1 cellular context compared by ENCODE assay signal in genomic region chr16:56983211-56983751, GRCh38.
TF ChIP-seq lines count a peak whose summit lies in the region.

No MANE protein-coding gene starts in this region.

TF ChIP-seq in HepG2, 621 proteins besides CTCF, POLR2A, EP300 and RAD21 (continued from another document and continues in another):
- TF ChIP-seq CSRNP2 (CRISPR knock-in tag; conservative IDR thresholded peaks at IDR 0.05; ENCODE audit: low read depth) (no peak), ZNF530 (CRISPR knock-in tag; IDR thresholded peaks at IDR 0.05; ENCODE audit: low read depth) (no peak), ZNF557 (CRISPR knock-in tag; IDR thresholded peaks at IDR 0.05) (no peak), ZNF644 (CRISPR knock-in tag; IDR thresholded peaks at IDR 0.05; ENCODE audit: low read depth) (0 out of 2 replicates have a peak, but pooled peaks have one; percentile 20), MBD4 (IDR thresholded peaks at IDR 0.05; ENCODE audit: borderline replicate concordance, low read length) (no peak), PLSCR1 (CRISPR knock-in tag; IDR thresholded peaks at IDR 0.05; ENCODE audit: borderline replicate concordance) (no peak), ELF3 (CRISPR knock-in tag; IDR thresholded peaks at IDR 0.05) (peak; percentile 64), ZNF562 (CRISPR knock-in tag; IDR thresholded peaks at IDR 0.05; ENCODE audit: borderline replicate concordance) (no peak), ZNF841 (CRISPR knock-in tag; IDR thresholded peaks at IDR 0.05; ENCODE audit: borderline replicate concordance) (no peak), ZNF576 (CRISPR knock-in tag; IDR thresholded peaks at IDR 0.05) (no peak), HMGXB3 (CRISPR knock-in tag; IDR thresholded peaks at IDR 0.05; ENCODE audit: borderline replicate concordance) (no peak; the same call in 1 of the 2 replicates), MEIS1 (CRISPR knock-in tag; IDR thresholded peaks at IDR 0.05; ENCODE audit: borderline replicate concordance) (no peak), SP4 (CRISPR knock-in tag; IDR thresholded peaks at IDR 0.05) (no peak), NR2F6 (IDR thresholded peaks at IDR 0.05) (no peak), NR2F6 (CRISPR knock-in tag; IDR thresholded peaks at IDR 0.05) (no peak), ZKSCAN1 (IDR thresholded peaks at IDR 0.05; ENCODE audit: low read length) (no peak), ZNF652 (CRISPR knock-in tag; IDR thresholded peaks at IDR 0.05; ENCODE audit: borderline replicate concordance, low read depth) (no peak), RARA (CRISPR knock-in tag; IDR thresholded peaks at IDR 0.05) (no peak), ZNF766 (CRISPR knock-in tag; IDR thresholded peaks at IDR 0.05; ENCODE audit: borderline replicate concordance) (no peak), ATF7 (IDR thresholded peaks at IDR 0.05) (no peak), ATF7 (CRISPR knock-in tag; IDR thresholded peaks at IDR 0.05) (no peak), KDM5B (CRISPR knock-in tag; IDR thresholded peaks at IDR 0.05; ENCODE audit: borderline replicate concordance) (no peak), TFE3 (CRISPR knock-in tag; IDR thresholded peaks at IDR 0.05) (0 out of 2 replicates have a peak, but pooled peaks have one; percentile 21), ZBTB25 (CRISPR knock-in tag; IDR thresholded peaks at IDR 0.05) (no peak), TBX3 (IDR thresholded peaks at IDR 0.05; ENCODE audit: borderline replicate concordance) (no peak), CREM (IDR thresholded peaks at IDR 0.05) (no peak), CREM (CRISPR knock-in tag; IDR thresholded peaks at IDR 0.05) (no peak), SRSF4 (IDR thresholded peaks at IDR 0.05; ENCODE audit: low read depth, low read length, poor library complexity, severe bottlenecking) (no peak), ZNF724P (CRISPR knock-in tag; IDR thresholded peaks at IDR 0.05; ENCODE audit: borderline replicate concordance) (peak; percentile 34; the same call in 1 of the 2 replicates), ZBTB49 (CRISPR knock-in tag; IDR thresholded peaks at IDR 0.05; ENCODE audit: borderline replicate concordance) (no peak), SKI (IDR thresholded peaks at IDR 0.05; ENCODE audit: partially characterized antibody) (no peak), PRMT3 (CRISPR knock-in tag; IDR thresholded peaks at IDR 0.05; ENCODE audit: borderline replicate concordance, low read depth) (no peak), NRL (CRISPR knock-in tag; IDR thresholded peaks at IDR 0.05; ENCODE audit: borderline replicate concordance) (no peak), ISX (CRISPR knock-in tag; conservative IDR thresholded peaks at IDR 0.05) (no peak), IRF2 (CRISPR knock-in tag; IDR thresholded peaks at IDR 0.05) (peak; percentile 34; the same call in 1 of the 2 replicates), MYC (CRISPR knock-in tag; IDR thresholded peaks at IDR 0.05; ENCODE audit: borderline replicate concordance) (0 out of 2 replicates have a peak, but pooled peaks have one; percentile 24), PRDM10 (CRISPR knock-in tag; IDR thresholded peaks at IDR 0.05; ENCODE audit: low read depth) (no peak), ZGPAT (CRISPR knock-in tag; IDR thresholded peaks at IDR 0.05) (peak; percentile 29; the same call in 1 of the 2 replicates), ZNF598 (CRISPR knock-in tag; IDR thresholded peaks at IDR 0.05; ENCODE audit: borderline replicate concordance) (0 out of 2 replicates have a peak, but pooled peaks have one; percentile 44), JARID2 (CRISPR knock-in tag; IDR thresholded peaks at IDR 0.05; ENCODE audit: insufficient replicate concordance) (no peak)
